ENCODE assay signal across 15 cellular contexts in the genomic region with DNA sequence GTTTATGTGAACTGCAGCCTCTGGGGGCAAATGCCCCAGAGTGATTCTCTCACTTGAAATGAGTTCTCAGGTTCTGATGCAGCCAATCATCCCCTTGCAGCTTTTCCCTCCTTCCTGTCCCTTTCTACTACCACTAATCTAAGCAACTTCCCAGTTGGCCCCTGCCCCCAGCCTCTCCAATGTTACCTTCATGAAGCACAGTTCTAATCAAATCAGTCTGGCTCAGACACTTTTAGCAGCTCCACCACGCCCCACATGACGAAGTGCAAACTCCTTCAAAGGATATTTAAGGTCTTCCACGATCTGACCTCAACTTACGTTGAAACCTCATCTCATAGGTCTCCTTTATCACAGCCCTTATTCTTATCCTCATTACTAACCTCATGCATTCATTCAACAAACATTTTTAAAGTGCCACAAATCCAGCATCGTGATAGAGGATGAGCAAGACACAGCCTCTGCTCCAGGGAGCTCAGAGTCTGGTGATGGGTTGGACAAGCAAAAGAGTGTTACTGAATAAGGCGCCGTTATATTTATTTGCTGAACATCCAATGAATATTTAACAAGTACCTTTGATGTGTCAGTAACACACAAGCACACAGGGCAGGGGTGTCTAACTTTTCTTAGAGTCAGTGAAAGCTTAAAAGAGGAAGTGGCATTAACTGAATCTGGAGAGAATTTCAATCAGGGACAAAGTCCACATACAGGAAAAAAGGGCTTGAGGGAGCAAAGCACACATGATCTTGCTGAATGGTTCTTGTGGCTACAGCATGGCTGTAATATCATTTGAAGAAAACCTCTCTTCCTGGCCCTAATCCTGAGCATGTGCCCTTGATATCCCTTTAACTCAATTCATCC. TPM values are rescaled to one million over a fixed set of nuclear protein-coding genes. Genes with fewer than 3 reads are reported as not detected.
DNase-seq lines count a peak whose midpoint lies in the region; ATAC-seq and TF ChIP-seq lines count a peak whose summit lies in the region.
"Had no signal": no experiment of that assay in that cellular context is flagged by ENCODE, and none has a peak within 500 bp of the region (broad histone marks: within the 10 kb centered on the region; RNA-seq: fewer than 3 reads in every experiment).

No MANE protein-coding gene starts in this region.

- H3K9me3 ChIP-seq in SK-N-MC (ENCODE audit: low read depth, low read length) (no peaks in the 10 kb centered on the region), Peyer's patch (no peaks in the 10 kb centered on the region)
- H3K9me3 ChIP-seq: HAP-1 had no signal

- H3K9ac ChIP-seq in SK-N-MC (ENCODE audit: insufficient read length), result no peak overlapping the region

- TF ChIP-seq CTCF in Peyer's patch (IDR thresholded peaks at IDR 0.05), result no peak

- peaks cover 0 to 7% of the 10 kb centered on the region in 2 donors for H3K36me3 Mint-ChIP-seq in naive B cell

- H3K36me3 ChIP-seq in SK-N-MC (ENCODE audit: insufficient read depth, low read length) (no peaks in the 10 kb centered on the region), Peyer's patch (no peaks in the 10 kb centered on the region)
- H3K36me3 ChIP-seq: HAP-1 had no signal

- H3K27me3 Mint-ChIP-seq in naive B cell, result no peaks in the 10 kb centered on the region
- H3K27me3 Mint-ChIP-seq: stimulated activated naive B cell treated with anti-CD40 and anti-IgM and Interleukin-4, amounts not matched to agents 10 μg/mL and 1 μg/mL and 100 μg/mL, for 72 hours had no signal

- TF ChIP-seq POLR2A in Peyer's patch (IDR thresholded peaks at IDR 0.05), result no peak

- no peak overlapping the region for H3K27ac Mint-ChIP-seq in naive B cell
- H3K27ac Mint-ChIP-seq: stimulated activated naive B cell treated with anti-CD40 and anti-IgM and Interleukin-4, amounts not matched to agents 10 μg/mL and 1 μg/mL and 100 μg/mL, for 72 hours had no signal

- H3K4me3 ChIP-seq in SK-N-MC, result no peak overlapping the region
- no peak overlapping the region for H3K4me3 ChIP-seq in Peyer's patch
- H3K4me3 ChIP-seq: HAP-1, skin epidermis had no signal

- H3K27me3 ChIP-seq in Peyer's patch, result no peaks in the 10 kb centered on the region

- no peak overlapping the region for H3K4me3 Mint-ChIP-seq in naive B cell
- H3K4me3 Mint-ChIP-seq: stimulated activated naive B cell treated with anti-CD40 and anti-IgM and Interleukin-4, amounts not matched to agents 10 μg/mL and 1 μg/mL and 100 μg/mL, for 72 hours had no signal

- H3K4me1 Mint-ChIP-seq in naive B cell, result peaks cover 0 to 6% (median 4%) of the 10 kb centered on the region in 3 donors

- H3K4me1 ChIP-seq in Peyer's patch, result peaks cover 0 to 15% (median 0%) of the 10 kb centered on the region in 4 donors
- H3K4me1 ChIP-seq: HAP-1 had no signal

- no peak overlapping the region for H3K27ac ChIP-seq in SK-N-MC
- H3K27ac ChIP-seq in Peyer's patch, result no peak overlapping the region
- H3K27ac ChIP-seq: skin epidermis had no signal

- DNase-seq in SK-N-MC (ENCODE audit: low read depth, low spot score), result peak; percentile 20
- no peak for DNase-seq in naive B cell
- no peak for DNase-seq in Peyer's patch
- no peak for DNase-seq in NCI-H1694 treated with DMSO at 0.1 percent for 48 hours (lab: John Stamatoyannopoulos, UW)
- no peak for DNase-seq in DMS 273 (lab: John Stamatoyannopoulos, UW; ENCODE audit: unreplicated experiment)
- DNase-seq: activated gamma-delta T cell treated with Interleukin-2 at 50 U/mL for 16 hours; erythroblast; glutamatergic neuron; NCI-H2107; stimulated activated naive B cell treated with anti-CD40 and anti-IgM and Interleukin-4, amounts not matched to agents 10 μg/mL and 1 μg/mL and 100 μg/mL, for 72 hours had no signal

- H3K9me3 Mint-ChIP-seq in naive B cell, result peaks cover 0 to 5% (median 3%) of the 10 kb centered on the region in 7 donors

- ATAC-seq in GM18498 (IDR thresholded peaks at IDR 0.05; ENCODE audit: unreplicated experiment) (peak; percentile 65), HG03432 (IDR thresholded peaks at IDR 0.05; ENCODE audit: unreplicated experiment) (peak; percentile 68), naive B cell (ENCODE audit: low read depth in 2 of 2) (peak; percentile 14 to 39), HG02973 (IDR thresholded peaks at IDR 0.05; ENCODE audit: unreplicated experiment) (no peak)

RNA-seq across cellular contexts. Expression of a gene that starts 20.4 kb away (rescaled TPM):
- 100 to 1,000 TPM in 1 of 6 donors, 10 to 100 TPM in 5; 60.2 to 108 (median 77.4) TPM for polyA plus RNA-seq in naive B cell (ENCODE audit: low read depth in 6 of 6)
- total RNA-seq in Peyer's patch, result 10 to 100 TPM; 12.8 to 58.6 (median 26.2) TPM
